ENCODE assay signal across 1 cellular context in the genomic region with DNA sequence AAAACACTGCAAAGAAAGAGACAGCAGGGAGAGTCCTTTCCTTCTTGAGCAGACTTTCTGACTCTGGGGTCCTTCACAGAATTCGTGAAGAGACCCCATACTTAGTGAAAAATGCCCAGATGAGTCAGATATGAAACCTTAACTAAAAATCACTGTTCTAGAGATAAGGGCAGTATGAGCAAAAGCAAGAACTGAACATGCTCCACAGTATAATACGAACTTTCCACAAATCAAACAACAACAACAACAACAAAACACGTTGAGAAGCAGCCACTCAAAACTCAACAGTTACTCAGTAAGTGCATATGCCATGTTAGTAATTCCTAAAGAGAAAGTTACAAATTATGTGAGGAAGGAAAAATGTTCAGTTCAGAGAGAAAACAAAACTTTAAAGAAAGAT.
TF ChIP-seq lines count a peak whose summit lies in the region.

No MANE protein-coding gene starts in this region.

TF ChIP-seq in IMR-90, 13 proteins besides CTCF, POLR2A, EP300 and RAD21 (continued from another document):
- no peak for TF ChIP-seq USF2 (IDR thresholded peaks at IDR 0.05; ENCODE audit: low read depth, low read length)
- no peak for TF ChIP-seq FOS (IDR thresholded peaks at IDR 0.05; ENCODE audit: low read depth, low read length)
- TF ChIP-seq MAFK (IDR thresholded peaks at IDR 0.05; ENCODE audit: low read depth, low read length), result no peak
- TF ChIP-seq CHD1 (IDR thresholded peaks at IDR 0.05; ENCODE audit: low read depth, low read length), result no peak
- no peak for TF ChIP-seq RCOR1 (IDR thresholded peaks at IDR 0.05; ENCODE audit: insufficient replicate concordance, low read length)
- no peak for TF ChIP-seq MXI1 (IDR thresholded peaks at IDR 0.05; ENCODE audit: borderline replicate concordance, low read depth, low read length)
- TF ChIP-seq CEBPB (IDR thresholded peaks at IDR 0.05; ENCODE audit: low read depth, low read length), result no peak
TF ChIP-seq in IMR-90: peak in this region for 0.
